Comparison of ENCODE assay signal across 8 cellular contexts in genomic region chrX:110146521-110146920, GRCh38.
A peak's percentile ranks its signal among the peaks of the same experiment; 100 is the strongest.
DNase-seq lines count a peak whose midpoint lies in the region; ATAC-seq, FAIRE-seq and TF ChIP-seq lines count a peak whose summit lies in the region.

No MANE protein-coding gene starts in this region.

- CTCF ChIA-PET in CD8-positive, alpha-beta T cell (lab: Charles Lee): interaction anchor here (0.6 to 6.0 kb wide), 25 partner anchors 9 to 283 kb away, joined by 3 to 89 read pairs (median 4); no protein-coding TSS in a partner anchor
- CTCF ChIA-PET in HepG2 (lab: Yijun Ruan, JAX; ENCODE audit: low intra/inter-chr PET ratio, low total read pairs): interaction anchor here (1.9 kb wide), 1 partner anchor 262 kb away, joined by 5 read pairs; no protein-coding TSS in a partner anchor

- H3K27ac Mint-ChIP-seq in CD8-positive, alpha-beta T cell: no peak overlapping the region

- H3K9me3 Mint-ChIP-seq in CD8-positive, alpha-beta T cell: no peaks in the 10 kb centered on the region

- TF ChIP-seq RAD21 in HepG2 (CRISPR knock-in tag; IDR thresholded peaks at IDR 0.05): peak; percentile 19; the same call in 1 of the 2 replicates

- peak in 2 of 7 experiments; percentile 16 to 26 for DNase-seq in CD8-positive, alpha-beta T cell
- DNase-seq in RPMI8226 (peak; percentile 61), HepG2 (ENCODE audit: low spot score) (peak; percentile 45)
- peak; percentile 26 for DNase-seq in central memory CD4-positive, alpha-beta T cell
- no peak for DNase-seq in activated effector memory CD4-positive, alpha-beta T cell treated with Interleukin-2 at 50 U/mL for 16 hours

- no peak overlapping the region for H3K9ac ChIP-seq in HepG2 (ENCODE audit: insufficient read depth, low read depth, low read length)

- POLR2A ChIA-PET in CD8-positive, alpha-beta T cell (lab: Charles Lee): no interaction called here
- POLR2A ChIA-PET in HepG2 (lab: Yijun Ruan, JAX): no interaction called here

- peak; percentile 38 for ATAC-seq in CD8-positive, alpha-beta T cell
- ATAC-seq in GM18517 (IDR thresholded peaks at IDR 0.05; ENCODE audit: unreplicated experiment) (peak; percentile 61), HG03354 (IDR thresholded peaks at IDR 0.05; ENCODE audit: poor library complexity, severe bottlenecking, unreplicated experiment) (peak; percentile 90), HepG2 (peak; percentile 85), GM18867 (IDR thresholded peaks at IDR 0.05; ENCODE audit: unreplicated experiment) (no peak)

- H3K79me2 ChIP-seq in HepG2 (ENCODE audit: insufficient read depth, low read length): no peaks in the 10 kb centered on the region

- H3K4me3 ChIP-seq in CD8-positive, alpha-beta T cell (ENCODE audit: low read depth, low read length): no peak overlapping the region
- no peak overlapping the region for H3K4me3 ChIP-seq in HepG2 (replicated peaks in 1 of 3; ENCODE audit: insufficient read depth in 1 of 3, low read depth in 2 of 3, low read length in 3 of 3)

- H3K27me3 Mint-ChIP-seq in CD8-positive, alpha-beta T cell (ENCODE audit: low read depth): no peaks in the 10 kb centered on the region

- peaks cover 23% of the 10 kb centered on the region for H3K36me3 Mint-ChIP-seq in CD8-positive, alpha-beta T cell

- WGBS in HepG2 (ENCODE audit: low lambda C conversion rate): 0% methylated on average over 1 of the region's 2 CpGs

- FAIRE-seq in HepG2 (lab: Jason Lieb, UNC): peak; percentile 97

- no peak for TF ChIP-seq CTCF in CD8-positive, alpha-beta T cell (IDR thresholded peaks at IDR 0.05)
- TF ChIP-seq CTCF in HepG2 (CRISPR knock-in tag; IDR thresholded peaks at IDR 0.05): peak; percentile 70

- H4K20me1 ChIP-seq in HepG2 (ENCODE audit: insufficient read depth, low read length): no peaks in the 10 kb centered on the region

- in situ Hi-C loops in HepG2 (cut with HindIII; ENCODE audit: extremely low pct_ligation_motif_present, low pct_unique_long_range_greater_than_20kb): no loop called here

- H3K4me1 Mint-ChIP-seq in CD8-positive, alpha-beta T cell (ENCODE audit: low read depth): peaks cover 2% of the 10 kb centered on the region

- intact Hi-C loops in CD8-positive, alpha-beta T cell (cut with DNase I, micrococcal nuclease): loop anchor here in 1 of 2 experiments (1.0 to 2.0 kb wide), 2 partner anchors 236 to 433 kb away; no protein-coding TSS in a partner anchor
- intact Hi-C loops in HepG2 (cut with micrococcal nuclease; ENCODE audit: unreplicated experiment): no loop called here

- no peak overlapping the region for H3K4me3 Mint-ChIP-seq in CD8-positive, alpha-beta T cell

- no peak overlapping the region for H3K4me2 ChIP-seq in HepG2 (ENCODE audit: low read depth, low read length)

- TF ChIP-seq EP300 in HepG2 (IDR thresholded peaks at IDR 0.05; ENCODE audit: low read depth in 2 of 2, low read length in 2 of 2) (no peak), HepG2 (CRISPR knock-in tag; IDR thresholded peaks at IDR 0.05; ENCODE audit: borderline replicate concordance) (no peak)

- H3K4me1 ChIP-seq in CD8-positive, alpha-beta T cell (ENCODE audit: insufficient read depth, low read length): no peaks in the 10 kb centered on the region
- H3K4me1 ChIP-seq in HepG2 (ENCODE audit: insufficient read depth, low read length): peaks cover 12% of the 10 kb centered on the region; the same call in 1 of the 2 replicates

- TF ChIP-seq POLR2A in HepG2 (IDR thresholded peaks at IDR 0.05; ENCODE audit: insufficient read depth in 1 of 2, low read depth in 2 of 2, low read length in 2 of 2): no peak

- H3K27me3 ChIP-seq in CD8-positive, alpha-beta T cell (ENCODE audit: insufficient read depth, low read length): no peaks in the 10 kb centered on the region
- no peaks in the 10 kb centered on the region for H3K27me3 ChIP-seq in HepG2 (ENCODE audit: control insufficient read depth in 1 of 2, insufficient read depth in 2 of 2, low read length in 2 of 2)

- no peaks in the 10 kb centered on the region for H3K9me3 ChIP-seq in CD8-positive, alpha-beta T cell (ENCODE audit: low read length)
- no peaks in the 10 kb centered on the region for H3K9me3 ChIP-seq in HepG2 (ENCODE audit: low read length)

- BruUV-seq in HepG2 (replicated peaks; lab: Mats Ljungman, UMichigan): no TSS peak

- H3K27ac ChIP-seq in CD8-positive, alpha-beta T cell (ENCODE audit: low read depth, low read length): no peak overlapping the region
- H3K27ac ChIP-seq in HepG2 (ENCODE audit: extremely low read length, insufficient read depth, low read length): no peak overlapping the region

- no peaks in the 10 kb centered on the region for H3K36me3 ChIP-seq in CD8-positive, alpha-beta T cell (ENCODE audit: insufficient read depth, low read length)
- no peaks in the 10 kb centered on the region for H3K36me3 ChIP-seq in HepG2 (replicated peaks in 1 of 2; ENCODE audit: control insufficient read depth in 1 of 2, insufficient read depth in 2 of 2, low read length in 2 of 2)

- H2AFZ ChIP-seq in HepG2 (ENCODE audit: low read length): no peak overlapping the region

TF ChIP-seq in HepG2, 621 proteins besides CTCF, POLR2A, EP300 and RAD21:
- no peak for TF ChIP-seq THYN1 (CRISPR knock-in tag; IDR thresholded peaks at IDR 0.05; ENCODE audit: borderline replicate concordance, low read depth)
- no peak for TF ChIP-seq CBX5 (CRISPR knock-in tag; IDR thresholded peaks at IDR 0.05; ENCODE audit: borderline replicate concordance)
- no peak for TF ChIP-seq ATM (IDR thresholded peaks at IDR 0.05; ENCODE audit: borderline replicate concordance)
- TF ChIP-seq, protein P1, sequence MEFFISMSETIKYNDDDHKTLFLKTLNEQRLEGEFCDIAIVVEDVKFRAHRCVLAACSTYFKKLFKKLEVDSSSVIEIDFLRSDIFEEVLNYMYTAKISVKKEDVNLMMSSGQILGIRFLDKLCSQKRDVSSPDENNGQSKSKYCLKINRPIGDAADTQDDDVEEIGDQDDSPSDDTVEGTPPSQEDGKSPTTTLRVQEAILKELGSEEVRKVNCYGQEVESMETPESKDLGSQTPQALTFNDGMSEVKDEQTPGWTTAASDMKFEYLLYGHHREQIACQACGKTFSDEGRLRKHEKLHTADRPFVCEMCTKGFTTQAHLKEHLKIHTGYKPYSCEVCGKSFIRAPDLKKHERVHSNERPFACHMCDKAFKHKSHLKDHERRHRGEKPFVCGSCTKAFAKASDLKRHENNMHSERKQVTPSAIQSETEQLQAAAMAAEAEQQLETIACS (CRISPR knock-in tag; IDR thresholded peaks at IDR 0.05): no peak
- TF ChIP-seq STAG1 (CRISPR knock-in tag; IDR thresholded peaks at IDR 0.05): peak; percentile 46
- no peak for TF ChIP-seq SATB2 (CRISPR knock-in tag; IDR thresholded peaks at IDR 0.05)
- no peak for TF ChIP-seq HCFC1 (IDR thresholded peaks at IDR 0.05; ENCODE audit: low read depth, low read length)
- no peak for TF ChIP-seq ZFP91 (CRISPR knock-in tag; IDR thresholded peaks at IDR 0.05; ENCODE audit: borderline replicate concordance)
- peak; percentile 17; the same call in 1 of the 2 replicates for TF ChIP-seq SMC3 (IDR thresholded peaks at IDR 0.05; ENCODE audit: low read length)
- TF ChIP-seq MNT (IDR thresholded peaks at IDR 0.05): no peak
- TF ChIP-seq ZNF484 (CRISPR knock-in tag; IDR thresholded peaks at IDR 0.05; ENCODE audit: borderline replicate concordance, low read depth): no peak
- TF ChIP-seq HNF4A (CRISPR knock-in tag; IDR thresholded peaks at IDR 0.05): peak; percentile 56
- no peak for TF ChIP-seq ZMAT3 (CRISPR knock-in tag; conservative IDR thresholded peaks at IDR 0.05)
- no peak for TF ChIP-seq ZSCAN31 (CRISPR knock-in tag; IDR thresholded peaks at IDR 0.05; ENCODE audit: low read depth)
- no peak for TF ChIP-seq NR2F6 (IDR thresholded peaks at IDR 0.05)
- no peak for TF ChIP-seq NR2F6 (CRISPR knock-in tag; IDR thresholded peaks at IDR 0.05)
- no peak for TF ChIP-seq MXI1 (IDR thresholded peaks at IDR 0.05; ENCODE audit: borderline replicate concordance, low read depth, low read length)
- no peak for TF ChIP-seq CREB1 (IDR thresholded peaks at IDR 0.05)
- TF ChIP-seq CREB1 (CRISPR knock-in tag; IDR thresholded peaks at IDR 0.05): no peak
- TF ChIP-seq ZBTB42 (CRISPR knock-in tag; IDR thresholded peaks at IDR 0.05): peak; percentile 98
- TF ChIP-seq ZNF256 (CRISPR knock-in tag; conservative IDR thresholded peaks at IDR 0.05): no peak
